In the genomic region with DNA sequence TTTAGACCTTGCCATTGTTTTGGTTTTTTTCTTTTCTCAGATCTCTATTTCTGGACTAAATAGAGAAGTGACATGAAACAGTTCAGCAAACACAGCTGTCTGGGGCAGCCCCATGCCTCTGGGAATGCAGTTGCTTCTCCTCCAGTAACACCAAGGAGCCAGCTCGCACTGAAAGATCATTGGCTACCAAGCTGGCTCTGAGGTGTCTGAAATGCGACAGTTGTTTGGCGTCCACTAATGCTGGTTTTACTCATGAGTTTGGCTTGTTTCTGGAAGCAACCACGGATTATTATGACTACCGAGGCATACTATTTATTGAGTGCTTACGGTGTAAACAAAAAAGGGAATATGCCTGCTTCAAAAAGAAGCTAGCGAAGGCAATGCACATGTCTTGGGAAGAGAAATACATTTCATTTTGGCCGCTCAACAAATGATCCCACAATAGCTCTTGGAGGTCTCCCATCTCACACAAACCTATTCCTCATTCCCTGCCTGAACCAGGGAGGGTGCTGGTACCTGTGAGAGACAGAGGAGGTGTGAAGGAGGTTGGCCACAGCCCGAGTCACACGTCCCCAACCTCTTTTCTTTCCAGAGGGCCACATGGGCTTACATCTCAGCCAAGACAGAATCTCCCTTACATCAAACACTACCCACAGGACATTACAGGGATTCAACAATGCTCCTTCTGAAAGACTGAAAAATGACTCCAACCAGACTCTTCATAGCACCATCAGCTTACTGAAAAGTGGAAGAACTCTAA, we compare ENCODE assay signal across 10 cellular contexts. TPM values are rescaled to one million over a fixed set of nuclear protein-coding genes. Genes with fewer than 3 reads are reported as not detected.
DNase-seq lines count a peak whose midpoint lies in the region; ATAC-seq and TF ChIP-seq lines count a peak whose summit lies in the region.
"Had no signal": no experiment of that assay in that cellular context is flagged by ENCODE, and none has a peak within 500 bp of the region (broad histone marks: within the 10 kb centered on the region; RNA-seq: fewer than 3 reads in every experiment).

No MANE protein-coding gene starts in this region.

- TF ChIP-seq CTCF in sigmoid colon (IDR thresholded peaks at IDR 0.05) = no peak
- no peak for TF ChIP-seq CTCF in thyroid gland (IDR thresholded peaks at IDR 0.05)

- 66 to 90% methylated on average over 10 of the region's 10 CpGs for WGBS in sigmoid colon, 2 donors
- 86% methylated on average over 10 of the region's 10 CpGs for WGBS in thyroid gland, 2 donors

- H3K9me3 ChIP-seq in sigmoid colon (no peaks in the 10 kb centered on the region), thyroid gland (no peaks in the 10 kb centered on the region)

- H3K36me3 ChIP-seq in sigmoid colon (no peaks in the 10 kb centered on the region), thyroid gland (no peaks in the 10 kb centered on the region)

- H3K27ac Mint-ChIP-seq in activated naive CD8-positive, alpha-beta T cell treated with anti-CD3 and anti-CD28 coated beads for 36 hours = peak overlapping the region; percentile 53
- no peak overlapping the region for H3K27ac Mint-ChIP-seq in natural killer cell treated with Interleukin-12 subunit alpha and Interleukin-12 subunit beta and Interleukin-15 and Interleukin-18, amount 100 ng/mL, for 72 hours

- TF ChIP-seq POLR2A in sigmoid colon (IDR thresholded peaks at IDR 0.05) (no peak), thyroid gland (IDR thresholded peaks at IDR 0.05) (no peak)

- H3K4me1 Mint-ChIP-seq in activated naive CD8-positive, alpha-beta T cell treated with anti-CD3 and anti-CD28 coated beads for 36 hours = peaks cover 6% of the 10 kb centered on the region
- H3K4me1 Mint-ChIP-seq in natural killer cell treated with Interleukin-12 subunit alpha and Interleukin-12 subunit beta and Interleukin-15 and Interleukin-18, amount 100 ng/mL, for 72 hours (ENCODE audit: low read depth in 2 of 2) = peaks cover 5 to 8% of the 10 kb centered on the region in 2 donors

- H3K27me3 Mint-ChIP-seq in activated naive CD8-positive, alpha-beta T cell treated with anti-CD3 and anti-CD28 coated beads for 36 hours = no peaks in the 10 kb centered on the region
- H3K27me3 Mint-ChIP-seq in natural killer cell treated with Interleukin-12 subunit alpha and Interleukin-12 subunit beta and Interleukin-15 and Interleukin-18, amount 100 ng/mL, for 72 hours = no peaks in the 10 kb centered on the region

- peaks cover 2% of the 10 kb centered on the region for H3K9me3 Mint-ChIP-seq in activated naive CD8-positive, alpha-beta T cell treated with anti-CD3 and anti-CD28 coated beads for 36 hours
- no peaks in the 10 kb centered on the region for H3K9me3 Mint-ChIP-seq in natural killer cell treated with Interleukin-12 subunit alpha and Interleukin-12 subunit beta and Interleukin-15 and Interleukin-18, amount 100 ng/mL, for 72 hours
- H3K9me3 Mint-ChIP-seq: neural crest cell had no signal

- H3K4me3 Mint-ChIP-seq in activated naive CD8-positive, alpha-beta T cell treated with anti-CD3 and anti-CD28 coated beads for 36 hours = no peak overlapping the region
- H3K4me3 Mint-ChIP-seq in natural killer cell treated with Interleukin-12 subunit alpha and Interleukin-12 subunit beta and Interleukin-15 and Interleukin-18, amount 100 ng/mL, for 72 hours = no peak overlapping the region
- H3K4me3 Mint-ChIP-seq: neural crest cell had no signal

- intact Hi-C loops in sigmoid colon (cut with DNase I) = loop anchor here (5.0 kb wide), 1 partner anchor 56 kb away; the partner anchor contains the start of gene ARL5A
- intact Hi-C loops in thyroid gland (cut with DNase I) = no loop called here

- peaks cover 0 to 41% (median 28%) of the 10 kb centered on the region in 4 donors for H3K4me1 ChIP-seq in sigmoid colon
- H3K4me1 ChIP-seq in thyroid gland = peaks cover 2% of the 10 kb centered on the region in 2 donors

- H3K27me3 ChIP-seq in sigmoid colon (no peaks in the 10 kb centered on the region), thyroid gland (no peaks in the 10 kb centered on the region)

- H3K27ac ChIP-seq in sigmoid colon (peak overlapping the region; percentile 6 to 70 (median 48)), thyroid gland (no peak overlapping the region)

- no peak for DNase-seq in activated naive CD8-positive, alpha-beta T cell treated with anti-CD3 and anti-CD28 coated beads for 36 hours
- DNase-seq in sigmoid colon (peak; percentile 73), thyroid gland (no peak), NCI-H1417 treated with DMSO at 0.1 percent for 48 hours (lab: John Stamatoyannopoulos, UW) (no peak), NCI-H446 treated with DMSO at 0.1 percent for 48 hours (lab: John Stamatoyannopoulos, UW) (no peak)
- no peak for DNase-seq in natural killer cell treated with Interleukin-12 subunit alpha and Interleukin-12 subunit beta and Interleukin-15 and Interleukin-18, amount 100 ng/mL, for 72 hours (ENCODE audit: low spot score)
- DNase-seq: KG1 had no signal

- H3K4me3 ChIP-seq in sigmoid colon = no peak overlapping the region
- H3K4me3 ChIP-seq in thyroid gland (replicated peaks in 1 of 3) = no peak overlapping the region

- peak; percentile 98 for ATAC-seq in GM18907 (IDR thresholded peaks at IDR 0.05; ENCODE audit: unreplicated experiment)
- peak; percentile 91 for ATAC-seq in HG02870 (IDR thresholded peaks at IDR 0.05; ENCODE audit: unreplicated experiment)
- no peak for ATAC-seq in natural killer cell treated with Interleukin-12 subunit alpha and Interleukin-12 subunit beta and Interleukin-15 and Interleukin-18, amount 100 ng/mL, for 72 hours

- TF ChIP-seq EP300 in sigmoid colon (IDR thresholded peaks at IDR 0.05) = peak in 2 of 4 donors; percentile 38 to 42

- peaks cover 35% of the 10 kb centered on the region for H3K36me3 Mint-ChIP-seq in activated naive CD8-positive, alpha-beta T cell treated with anti-CD3 and anti-CD28 coated beads for 36 hours
- H3K36me3 Mint-ChIP-seq in natural killer cell treated with Interleukin-12 subunit alpha and Interleukin-12 subunit beta and Interleukin-15 and Interleukin-18, amount 100 ng/mL, for 72 hours = no peaks in the 10 kb centered on the region

RNA-seq across cellular contexts. Expression of gene NEB, which starts 37.5 kb away (rescaled TPM):
- under 1 TPM; 0.06 to 0.20 TPM for total RNA-seq in activated naive CD8-positive, alpha-beta T cell treated with anti-CD3 and anti-CD28 coated beads for 36 hours
- 1 to 10 TPM in 1 of 4 donors, under 1 TPM in 3; under 0.01 to 1.4 (median 0.59) TPM for total RNA-seq in sigmoid colon
- under 1 TPM in 2 of 3 donors, not detected in 1; 0.60 TPM for polyA plus RNA-seq in sigmoid colon
- total RNA-seq in thyroid gland = 10 to 100 TPM in 1 of 4 donors, 1 to 10 TPM in 3; 1.6 to 16.4 (median 4.4) TPM
- 1 to 10 TPM in 1 of 2 donors, under 1 TPM in 1; 0.31 to 2.3 TPM for total RNA-seq in natural killer cell treated with Interleukin-12 subunit alpha and Interleukin-12 subunit beta and Interleukin-15 and Interleukin-18, amount 100 ng/mL, for 72 hours

RNA-seq across cellular contexts. Expression of gene ARL5A, which starts 56.4 kb away (rescaled TPM):
- total RNA-seq in activated naive CD8-positive, alpha-beta T cell treated with anti-CD3 and anti-CD28 coated beads for 36 hours = 10 to 100 TPM; 81.2 to 81.7 TPM
- total RNA-seq in sigmoid colon (10 to 100 TPM; 41.3 to 46.4 (median 43.9) TPM), thyroid gland (10 to 100 TPM; 64.4 to 79.4 (median 71.0) TPM)
- polyA plus RNA-seq in sigmoid colon = 10 to 100 TPM; 12.7 to 18.0 (median 16.7) TPM
- total RNA-seq in natural killer cell treated with Interleukin-12 subunit alpha and Interleukin-12 subunit beta and Interleukin-15 and Interleukin-18, amount 100 ng/mL, for 72 hours = 10 to 100 TPM; 45.5 to 68.2 TPM

Comparison
In these comparisons a context has a peak if more than half of its experiments do, and no peak if none do; other contexts are left out.
1. ATAC-seq: peak in GM18907 (single experiment) and HG02870 (single experiment); none in natural killer cell treated with Interleukin-12 subunit alpha and Interleukin-12 subunit beta and Interleukin-15 and Interleukin-18, amount 100 ng/mL, for 72 hours (0 of 2).
2. H3K27ac ChIP-seq: peak in sigmoid colon (4 of 4); none in thyroid gland (0 of 3).